ENCODE assay signal across 8 cellular contexts in genomic region chr5:139968547-139969261, GRCh38.
DNase-seq lines count a peak whose midpoint lies in the region; ATAC-seq and TF ChIP-seq lines count a peak whose summit lies in the region.

No MANE protein-coding gene starts in this region.

- H3K27me3 ChIP-seq in adipocyte (replicated peaks; ENCODE audit: control insufficient read depth, insufficient read depth, low read length) (no peaks in the 10 kb centered on the region), heart left ventricle (peaks cover 0 to 5% (median 0%) of the 10 kb centered on the region in 9 donors)

- DNase-seq in GM13976 (ENCODE audit: low spot score) (peak; percentile 91), NCI-H128 (lab: John Stamatoyannopoulos, UW; ENCODE audit: unreplicated experiment) (peak; percentile 46), SW 1271 (lab: John Stamatoyannopoulos, UW) (peak; percentile 53 to 84), adipocyte (ENCODE audit: low read depth) (peak; percentile 81), heart left ventricle (peak; percentile 83 to 91 (median 84)), renal cortical epithelial cell (ENCODE audit: low read depth) (peak; percentile 54), cortex of kidney (lab: John Stamatoyannopoulos, UW) (no peak)

- H3K9ac ChIP-seq in adipocyte (ENCODE audit: low read length) = no peak overlapping the region

- H3K4me1 ChIP-seq in adipocyte (ENCODE audit: control insufficient read depth, insufficient read depth, low read length) = peaks cover 11% of the 10 kb centered on the region
- H3K4me1 ChIP-seq in heart left ventricle = peaks cover 11 to 36% (median 19%) of the 10 kb centered on the region in 12 donors

- peak overlapping the region in 3 of 12 donors; percentile 16 to 37 (median 20) for H3K27ac ChIP-seq in heart left ventricle

- TF ChIP-seq CTCF in GM13976 (IDR thresholded peaks at IDR 0.05; ENCODE audit: borderline replicate concordance, control extremely low read depth, extremely low read depth, insufficient read depth, missing control alignments) (peak; percentile 100), heart left ventricle (IDR thresholded peaks at IDR 0.05) (peak; percentile 98 to 100 (median 99))

- H3K36me3 ChIP-seq in adipocyte (ENCODE audit: control insufficient read depth, insufficient read depth, low read length, severe bottlenecking) (no peaks in the 10 kb centered on the region), heart left ventricle (no peaks in the 10 kb centered on the region)

- WGBS in heart left ventricle, 4 donors = 14 to 29% (median 26%) methylated on average over 13 to 23 of the region's 23 CpGs

- H3K4me3 ChIP-seq in adipocyte (ENCODE audit: low read length) (no peak overlapping the region), heart left ventricle (peak overlapping the region in 1 of 12 donors; percentile 11)

- intact Hi-C loops in heart left ventricle (cut with DNase I) = loop anchor here (1.0 to 10.0 kb wide), 12 partner anchors 74 to 189 kb away; partner anchors contain the start of gene NRG2 (in 1 of the 10)

- peak; percentile 95 for ATAC-seq in HG02678 (IDR thresholded peaks at IDR 0.05; ENCODE audit: unreplicated experiment)
- peak; percentile 82 to 98 (median 94) for ATAC-seq in heart left ventricle

- no peaks in the 10 kb centered on the region for H3K9me3 ChIP-seq in adipocyte (ENCODE audit: control insufficient read depth, low read length)
- no peaks in the 10 kb centered on the region for H3K9me3 ChIP-seq in heart left ventricle

- TF ChIP-seq POLR2A in heart left ventricle (IDR thresholded peaks at IDR 0.05) = no peak

- in situ Hi-C loops in GM13976 (cut with MboI; ENCODE audit: low sequenced_read_pairs, unreplicated experiment) = no loop called here
